9 cellular contexts compared by ENCODE assay signal in the genomic region with DNA sequence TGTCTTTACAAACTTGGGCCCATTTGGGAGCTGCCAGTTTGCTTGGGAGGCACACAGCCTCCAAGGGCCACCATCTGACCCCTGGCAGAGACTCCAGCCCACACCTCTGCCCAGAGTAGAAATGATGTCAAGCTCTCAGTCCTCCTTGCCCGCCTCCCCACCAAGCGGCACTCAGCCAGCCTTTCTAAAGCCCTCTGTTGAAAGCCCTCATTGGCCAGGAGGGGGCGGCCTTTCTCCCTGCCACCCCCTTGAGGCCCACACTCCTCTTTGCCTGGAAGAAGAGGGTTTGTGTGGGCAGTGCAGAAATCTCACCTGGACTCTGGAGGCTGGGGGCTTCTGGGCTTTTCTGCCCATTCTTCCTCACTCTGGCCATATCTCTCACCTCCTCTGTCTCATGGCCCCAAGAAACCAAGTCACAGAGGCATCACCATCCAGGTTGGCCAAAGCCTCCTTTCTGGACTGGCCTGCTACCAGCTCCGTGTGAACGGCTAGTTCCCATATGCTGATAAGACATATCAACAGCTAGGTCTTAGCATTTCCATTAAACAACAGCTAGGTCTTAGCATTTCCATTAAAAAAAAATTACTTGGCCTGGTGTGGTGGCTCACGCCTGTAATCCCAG. TPM values are rescaled to one million over a fixed set of nuclear protein-coding genes. Genes with fewer than 3 reads are reported as not detected.
DNase-seq lines count a peak whose midpoint lies in the region; ATAC-seq and TF ChIP-seq lines count a peak whose summit lies in the region.
"Had no signal": no experiment of that assay in that cellular context is flagged by ENCODE, and none has a peak within 500 bp of the region (broad histone marks: within the 10 kb centered on the region; RNA-seq: fewer than 3 reads in every experiment).

No MANE protein-coding gene starts in this region.

- intact Hi-C loops in ascending aorta (cut with DNase I) (no loop called here), right lobe of liver (cut with DNase I) (no loop called here)

- no peak overlapping the region for H3K27ac ChIP-seq in ascending aorta
- H3K27ac ChIP-seq in right lobe of liver = no peak overlapping the region
- H3K27ac ChIP-seq: SJSA1 had no signal

- 93% methylated on average over 4 of the region's 6 CpGs for WGBS in right lobe of liver (ENCODE audit: insufficient coverage, low coverage, low lambda C conversion rate, missing lambda C conversion rate)

- DNase-seq in NAMALWA (ENCODE audit: low spot score) = peak; percentile 58
- DNase-seq in ascending aorta (ENCODE audit: low spot score in 2 of 2) = no peak
- DNase-seq in right lobe of liver = no peak
- DNase-seq in NK-92 treated with Interleukin-12 subunit alpha and Interleukin-12 subunit beta, amount 100 ng/mL, for 24 hours (lab: John Stamatoyannopoulos, UW) = no peak
- DNase-seq in LoVo (ENCODE audit: low spot score) = no peak

- no peak for TF ChIP-seq POLR2A in right lobe of liver (IDR thresholded peaks at IDR 0.05)

- H3K9me3 ChIP-seq in ascending aorta (no peaks in the 10 kb centered on the region), right lobe of liver (no peaks in the 10 kb centered on the region)
- H3K9me3 ChIP-seq: SJSA1 had no signal

- H3K4me3 ChIP-seq in ascending aorta (no peak overlapping the region), right lobe of liver (no peak overlapping the region)
- H3K4me3 ChIP-seq: SJSA1 had no signal

- H3K4me1 ChIP-seq in ascending aorta (peaks cover 4 to 10% of the 10 kb centered on the region in 2 donors), right lobe of liver (no peaks in the 10 kb centered on the region)

- no peaks in the 10 kb centered on the region for H3K27me3 ChIP-seq in ascending aorta
- H3K27me3 ChIP-seq in right lobe of liver = no peaks in the 10 kb centered on the region
- H3K27me3 ChIP-seq: SJSA1 had no signal

- H3K36me3 ChIP-seq in ascending aorta = no peaks in the 10 kb centered on the region
- H3K36me3 ChIP-seq in right lobe of liver = no peaks in the 10 kb centered on the region
- H3K36me3 ChIP-seq: SJSA1 had no signal

- ATAC-seq in right lobe of liver (peak; percentile 43 to 67 (median 56)), HG03565 (IDR thresholded peaks at IDR 0.05; ENCODE audit: unreplicated experiment) (no peak), HG03280 (IDR thresholded peaks at IDR 0.05; ENCODE audit: unreplicated experiment) (no peak)

- TF ChIP-seq CTCF in GM12874 (IDR thresholded peaks at IDR 0.05; ENCODE audit: insufficient read depth, low read depth, low read length) (peak; percentile 79), ascending aorta (IDR thresholded peaks at IDR 0.05) (peak in 2 of 3 experiments; percentile 37 to 48), right lobe of liver (IDR thresholded peaks at IDR 0.05) (peak; percentile 12 to 45 (median 40))

RNA-seq across cellular contexts. Expression of a gene that starts 36.1 kb away (rescaled TPM):
- total RNA-seq in ascending aorta (33.0 TPM), right lobe of liver (1 to 10 TPM; 5.4 to 8.8 (median 7.0) TPM)

RNA-seq across cellular contexts. Expression of a gene that starts 36.6 kb away (rescaled TPM):
- total RNA-seq in ascending aorta (34.0 TPM), right lobe of liver (10 to 100 TPM; 18.7 to 40.7 (median 20.3) TPM)

RNA-seq across cellular contexts. Expression of a gene that starts 37.7 kb away (rescaled TPM):
- not detected for total RNA-seq in ascending aorta
- total RNA-seq in right lobe of liver = under 1 TPM in 4 of 6 experiments, not detected in 2; 0.28 to 0.81 (median 0.50) TPM
- total RNA-seq: SJSA1 had no signal

RNA-seq across cellular contexts. Expression of a gene that starts 49.3 kb away (rescaled TPM):
- total RNA-seq in ascending aorta = 2.6 TPM
- 10 to 100 TPM; 16.8 to 92.9 (median 36.5) TPM for total RNA-seq in right lobe of liver

RNA-seq across cellular contexts. Expression of a gene that starts 54.7 kb away (rescaled TPM):
- not detected for total RNA-seq in ascending aorta
- total RNA-seq in right lobe of liver = 1 to 10 TPM in 5 of 6 experiments, not detected in 1; 1.2 to 4.1 (median 2.2) TPM
- total RNA-seq: SJSA1 had no signal

Comparison
In these comparisons a context has a peak if more than half of its experiments do, and no peak if none do; other contexts are left out.
1. ATAC-seq: peak in right lobe of liver (4 of 4); none in HG03565 (single experiment) and HG03280 (single experiment).
2. Peak in every context shown above with its lines, with median percentiles within 50 percentile points of each other: CTCF ChIP-seq.